In genomic region chr11:33624082-33624481, GRCh38 we compare ENCODE assay signal across 21 cellular contexts.
A peak's percentile ranks its signal among the peaks of the same experiment; 100 is the strongest.
DNase-seq lines count a peak whose midpoint lies in the region; ATAC-seq and TF ChIP-seq lines count a peak whose summit lies in the region.
"Had no signal": no experiment of that assay in that cellular context is flagged by ENCODE, and none has a peak within 500 bp of the region (broad histone marks: within the 10 kb centered on the region; RNA-seq: fewer than 3 reads in every experiment).

No MANE protein-coding gene starts in this region.

- H3K36me3 Mint-ChIP-seq in chondrocyte (ENCODE audit: low read depth), result no peaks in the 10 kb centered on the region
- H3K36me3 Mint-ChIP-seq: activated naive CD4-positive, alpha-beta T cell treated with anti-CD3 and anti-CD28 coated beads, Interleukin-2, amount 50 U/mL, for 72 hours; natural killer cell treated with Interleukin-12 subunit alpha and Interleukin-12 subunit beta and Interleukin-15 and Interleukin-18, amount 100 ng/mL, for 72 hours; stimulated activated memory B cell treated with anti-CD40 and anti-IgM and Interleukin-4, amounts not matched to agents 10 μg/mL and 1 μg/mL and 100 μg/mL, for 72 hours had no signal

- no peak for TF ChIP-seq POLR2A in esophagus squamous epithelium (IDR thresholded peaks at IDR 0.05)

- H3K36me3 ChIP-seq in KMS-11 (ENCODE audit: insufficient read depth) (no peaks in the 10 kb centered on the region), esophagus squamous epithelium (no peaks in the 10 kb centered on the region)
- H3K36me3 ChIP-seq: BLaER1, gastroesophageal sphincter, pancreas had no signal

- H3K27ac ChIP-seq in KMS-11 (peak overlapping the region; percentile 90), esophagus squamous epithelium (no peak overlapping the region)
- H3K27ac ChIP-seq: BLaER1, gastroesophageal sphincter, pancreas, testis had no signal

- peaks cover 20% of the 10 kb centered on the region for H3K4me1 Mint-ChIP-seq in chondrocyte (ENCODE audit: low read depth)
- H3K4me1 Mint-ChIP-seq: stimulated activated memory B cell treated with anti-CD40 and anti-IgM and Interleukin-4, amounts not matched to agents 10 μg/mL and 1 μg/mL and 100 μg/mL, for 72 hours had no signal

- H3K9ac ChIP-seq in KMS-11, result peak overlapping the region; percentile 27; the same call in 1 of the 2 replicates
- H3K9ac ChIP-seq: BLaER1 had no signal

- no peaks in the 10 kb centered on the region for H3K9me3 ChIP-seq in esophagus squamous epithelium
- H3K9me3 ChIP-seq: BLaER1, gastroesophageal sphincter, pancreas, testis had no signal

- no peaks in the 10 kb centered on the region for H3K27me3 Mint-ChIP-seq in chondrocyte (ENCODE audit: low read depth)

- H3K4me2 ChIP-seq in KMS-11, result peak overlapping the region; percentile 88; the same call in 1 of the 2 replicates
- H3K4me2 ChIP-seq: BLaER1 had no signal

- H3K27me3 ChIP-seq in KMS-11 (ENCODE audit: insufficient read depth, low read depth) (no peaks in the 10 kb centered on the region), esophagus squamous epithelium (no peaks in the 10 kb centered on the region)
- H3K27me3 ChIP-seq: BLaER1, gastroesophageal sphincter, pancreas, testis had no signal

- peak; percentile 21 for DNase-seq in NCI-H146 (lab: John Stamatoyannopoulos, UW)
- no peak for DNase-seq in NCI-H146 treated with DMSO at 0.1 percent for 48 hours (lab: John Stamatoyannopoulos, UW; ENCODE audit: unreplicated experiment)
- peak; percentile 13 to 69 for DNase-seq in NCI-H524 (lab: John Stamatoyannopoulos, UW)
- no peak for DNase-seq in left cardiac atrium
- DNase-seq in H4 (ENCODE audit: low spot score), result no peak
- DNase-seq in chondrocyte (ENCODE audit: low spot score), result no peak
- no peak for DNase-seq in esophagus squamous epithelium (lab: John Stamatoyannopoulos, UW)
- DNase-seq: activated CD4-positive, alpha-beta T cell treated with anti-CD3 and anti-CD28 coated beads for 4 hours; effector memory CD4-positive, alpha-beta T cell; GDM1; SW 1271; testis had no signal

- H3K4me3 Mint-ChIP-seq in chondrocyte (ENCODE audit: unreplicated experiment), result no peak overlapping the region
- H3K4me3 Mint-ChIP-seq: activated T-helper 1 cell treated with anti-CD3 and anti-CD28 coated beads, Interleukin-12 subunit alpha, Interleukin-12 subunit beta, Interleukin-2, Interleukin-4 antibody, amounts not matched to agents 30 ng/mL and 10 ng/mL and 1 ng/mL, durations not matched to agents 14 hours and 24 hours and 36 hours; natural killer cell treated with Interleukin-12 subunit alpha and Interleukin-12 subunit beta and Interleukin-15 and Interleukin-18, amount 100 ng/mL, for 72 hours; stimulated activated memory B cell treated with anti-CD40 and anti-IgM and Interleukin-4, amounts not matched to agents 10 μg/mL and 1 μg/mL and 100 μg/mL, for 72 hours had no signal

- ATAC-seq in left cardiac atrium, result peak; percentile 18 to 27
- ATAC-seq: activated naive CD4-positive, alpha-beta T cell treated with anti-CD3 and anti-CD28 coated beads, Interleukin-2, amount 50 U/mL, for 72 hours; esophagus mucosa; gastroesophageal sphincter; pancreas had no signal

- no peaks in the 10 kb centered on the region for H4K20me1 ChIP-seq in KMS-11 (ENCODE audit: insufficient read depth)
- H4K20me1 ChIP-seq: BLaER1 had no signal

- peaks cover 55% of the 10 kb centered on the region for H3K4me1 ChIP-seq in KMS-11 (ENCODE audit: low read depth, poor library complexity, severe bottlenecking)
- H3K4me1 ChIP-seq in esophagus squamous epithelium, result no peaks in the 10 kb centered on the region
- H3K4me1 ChIP-seq: BLaER1, gastroesophageal sphincter, pancreas had no signal

- no peaks in the 10 kb centered on the region for H3K9me3 Mint-ChIP-seq in chondrocyte (ENCODE audit: low read depth)
- H3K9me3 Mint-ChIP-seq: activated naive CD4-positive, alpha-beta T cell treated with anti-CD3 and anti-CD28 coated beads, Interleukin-2, amount 50 U/mL, for 72 hours; activated T-helper 1 cell treated with anti-CD3 and anti-CD28 coated beads, Interleukin-12 subunit alpha, Interleukin-12 subunit beta, Interleukin-2, Interleukin-4 antibody, amounts not matched to agents 30 ng/mL and 10 ng/mL and 1 ng/mL, durations not matched to agents 14 hours and 24 hours and 36 hours; natural killer cell treated with Interleukin-12 subunit alpha and Interleukin-12 subunit beta and Interleukin-15 and Interleukin-18, amount 100 ng/mL, for 72 hours; stimulated activated memory B cell treated with anti-CD40 and anti-IgM and Interleukin-4, amounts not matched to agents 10 μg/mL and 1 μg/mL and 100 μg/mL, for 72 hours had no signal

- TF ChIP-seq CTCF in KMS-11 (conservative IDR thresholded peaks at IDR 0.05; ENCODE audit: low read depth, low read length), result no peak
- no peak for TF ChIP-seq CTCF in chondrocyte (IDR thresholded peaks at IDR 0.05)
- TF ChIP-seq CTCF in esophagus squamous epithelium (IDR thresholded peaks at IDR 0.05), result no peak

- H3K4me3 ChIP-seq in KMS-11 (IDR thresholded peaks at IDR 0.05; ENCODE audit: insufficient read depth, low read depth, low read length), result no peak overlapping the region
- H3K4me3 ChIP-seq in esophagus squamous epithelium, result no peak overlapping the region
- H3K4me3 ChIP-seq: BLaER1, gastroesophageal sphincter, pancreas, testis had no signal

- intact Hi-C loops in left cardiac atrium (cut with DNase I), result no loop called here
- intact Hi-C loops in esophagus squamous epithelium (cut with DNase I), result no loop called here

- no peaks in the 10 kb centered on the region for H3K79me2 ChIP-seq in KMS-11 (ENCODE audit: insufficient read depth, low read depth)

- H3K27ac Mint-ChIP-seq in chondrocyte (ENCODE audit: unreplicated experiment), result no peak overlapping the region
- H3K27ac Mint-ChIP-seq: activated naive CD4-positive, alpha-beta T cell treated with anti-CD3 and anti-CD28 coated beads, Interleukin-2, amount 50 U/mL, for 72 hours; activated T-helper 1 cell treated with anti-CD3 and anti-CD28 coated beads, Interleukin-12 subunit alpha, Interleukin-12 subunit beta, Interleukin-2, Interleukin-4 antibody, amounts not matched to agents 30 ng/mL and 10 ng/mL and 1 ng/mL, durations not matched to agents 14 hours and 24 hours and 36 hours; natural killer cell treated with Interleukin-12 subunit alpha and Interleukin-12 subunit beta and Interleukin-15 and Interleukin-18, amount 100 ng/mL, for 72 hours; stimulated activated memory B cell treated with anti-CD40 and anti-IgM and Interleukin-4, amounts not matched to agents 10 μg/mL and 1 μg/mL and 100 μg/mL, for 72 hours had no signal

- peak overlapping the region; percentile 16; the same call in 1 of the 2 replicates for H2AFZ ChIP-seq in KMS-11 (ENCODE audit: low read depth)

Comparison
In these comparisons a context has a peak if more than half of its experiments do, and no peak if none do; other contexts are left out.
1. DNase-seq: peak in NCI-H146 (single experiment) and NCI-H524 (2 of 2); none in NCI-H146 treated with DMSO at 0.1 percent for 48 hours (single experiment), left cardiac atrium (single experiment), H4 (single experiment), chondrocyte (single experiment) and esophagus squamous epithelium (single experiment).